Comparison of ENCODE assay signal across 1 cellular context in the genomic region with DNA sequence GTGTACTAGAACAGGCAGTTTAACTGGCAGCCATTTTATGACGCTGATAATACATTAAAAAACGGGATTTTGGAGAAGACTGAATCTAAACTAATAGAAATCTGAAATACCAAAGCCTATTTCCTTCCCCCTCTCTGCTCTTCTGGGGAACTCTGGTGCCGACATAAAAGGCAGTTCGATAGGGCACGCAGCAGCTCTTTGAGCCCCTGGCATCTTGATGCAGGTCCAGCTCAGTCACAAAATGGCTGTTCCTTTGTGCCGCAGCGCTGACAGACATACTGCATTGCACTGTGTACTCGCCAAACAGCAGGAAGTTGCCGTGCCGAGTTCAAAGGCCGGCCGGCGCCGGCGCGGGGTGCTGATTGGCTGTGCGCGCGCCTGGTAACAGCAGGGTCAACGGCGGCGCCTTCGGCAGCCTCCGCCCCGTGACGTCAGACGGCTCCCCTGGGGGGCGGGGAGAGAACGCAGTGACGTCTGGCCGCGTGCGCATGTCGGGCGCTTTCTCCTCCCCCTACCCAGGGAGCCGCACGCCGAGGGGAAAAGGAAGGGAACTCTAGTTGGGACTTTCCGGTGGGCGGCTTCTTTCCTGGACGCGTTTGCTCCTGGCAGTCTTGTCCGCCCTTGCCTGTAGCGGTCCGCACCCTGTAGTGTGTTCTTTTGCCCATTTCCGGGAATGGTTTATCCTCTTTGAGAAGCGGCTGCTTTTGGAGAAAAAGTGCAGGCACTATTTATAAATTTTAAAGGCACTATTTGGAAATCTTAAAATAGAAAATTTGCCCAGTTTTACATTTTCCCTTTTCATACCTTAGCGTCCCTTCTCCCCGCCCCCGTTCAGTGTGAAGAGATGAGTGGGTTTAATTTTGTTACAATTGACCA.
A peak's percentile ranks its signal among the peaks of the same experiment; 100 is the strongest.
TF ChIP-seq lines count a peak whose summit lies in the region.

No MANE protein-coding gene starts in this region.

TF ChIP-seq in HepG2, 621 proteins besides CTCF, POLR2A, EP300 and RAD21 (continued from another document and continues in another):
- peak; percentile 73 for TF ChIP-seq ZNF280D (CRISPR knock-in tag; IDR thresholded peaks at IDR 0.05)
- no peak for TF ChIP-seq ZFP62 (CRISPR knock-in tag; IDR thresholded peaks at IDR 0.05)
- TF ChIP-seq HDAC2 (CRISPR knock-in tag; IDR thresholded peaks at IDR 0.05): peak; percentile 73
- no peak for TF ChIP-seq GLMP (CRISPR knock-in tag; IDR thresholded peaks at IDR 0.05; ENCODE audit: borderline replicate concordance)
- peak; percentile 3; the same call in 1 of the 2 replicates for TF ChIP-seq KDM5A (IDR thresholded peaks at IDR 0.05; ENCODE audit: borderline replicate concordance, low read length)
- TF ChIP-seq, protein P1, sequence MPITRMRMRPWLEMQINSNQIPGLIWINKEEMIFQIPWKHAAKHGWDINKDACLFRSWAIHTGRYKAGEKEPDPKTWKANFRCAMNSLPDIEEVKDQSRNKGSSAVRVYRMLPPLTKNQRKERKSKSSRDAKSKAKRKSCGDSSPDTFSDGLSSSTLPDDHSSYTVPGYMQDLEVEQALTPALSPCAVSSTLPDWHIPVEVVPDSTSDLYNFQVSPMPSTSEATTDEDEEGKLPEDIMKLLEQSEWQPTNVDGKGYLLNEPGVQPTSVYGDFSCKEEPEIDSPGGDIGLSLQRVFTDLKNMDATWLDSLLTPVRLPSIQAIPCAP (CRISPR knock-in tag; IDR thresholded peaks at IDR 0.05; ENCODE audit: low read depth): no peak
- TF ChIP-seq NR1H2 (CRISPR knock-in tag; IDR thresholded peaks at IDR 0.05; ENCODE audit: borderline replicate concordance, low read depth): no peak
- peak; percentile 90 for TF ChIP-seq HNF4A (CRISPR knock-in tag; IDR thresholded peaks at IDR 0.05)
- peak; percentile 76; the same call in 1 of the 2 replicates for TF ChIP-seq ZNF335 (CRISPR knock-in tag; IDR thresholded peaks at IDR 0.05)
- 0 out of 2 replicates have a peak, but pooled peaks have one; percentile 26 for TF ChIP-seq ZNF276 (CRISPR knock-in tag; IDR thresholded peaks at IDR 0.05; ENCODE audit: low read depth)
- no peak for TF ChIP-seq ZNF354B (CRISPR knock-in tag; IDR thresholded peaks at IDR 0.05)
- TF ChIP-seq DNMT3B (CRISPR knock-in tag; conservative IDR thresholded peaks at IDR 0.05): no peak
- no peak for TF ChIP-seq ZNF496 (CRISPR knock-in tag; IDR thresholded peaks at IDR 0.05; ENCODE audit: insufficient replicate concordance)
- no peak for TF ChIP-seq SMARCC2 (IDR thresholded peaks at IDR 0.05)
- peak; percentile 51; the same call in 1 of the 2 replicates for TF ChIP-seq MTERF4 (CRISPR knock-in tag; IDR thresholded peaks at IDR 0.05)
- peak; percentile 9; the same call in 1 of the 2 replicates for TF ChIP-seq ZNF460 (CRISPR knock-in tag; IDR thresholded peaks at IDR 0.05; ENCODE audit: borderline replicate concordance)
- peak; percentile 29; the same call in 1 of the 2 replicates for TF ChIP-seq HCFC1 (IDR thresholded peaks at IDR 0.05; ENCODE audit: low read depth, low read length)
- peak; percentile 96 for TF ChIP-seq MEIS1 (CRISPR knock-in tag; IDR thresholded peaks at IDR 0.05; ENCODE audit: borderline replicate concordance)
- TF ChIP-seq THAP7 (CRISPR knock-in tag; IDR thresholded peaks at IDR 0.05): peak; percentile 21; the same call in 1 of the 2 replicates
- TF ChIP-seq REL (CRISPR knock-in tag; conservative IDR thresholded peaks at IDR 0.05): peak; percentile 41; the same call in 1 of the 2 replicates
- TF ChIP-seq TEAD3 (CRISPR knock-in tag; optimal IDR thresholded peaks at IDR 0.05; ENCODE audit: borderline replicate concordance): peak; percentile 91
- TF ChIP-seq RARA (CRISPR knock-in tag; IDR thresholded peaks at IDR 0.05): peak; percentile 81
- TF ChIP-seq ZNF446 (CRISPR knock-in tag; IDR thresholded peaks at IDR 0.05): peak; percentile 84; the same call in 1 of the 2 replicates
- TF ChIP-seq ASH2L (IDR thresholded peaks at IDR 0.05; ENCODE audit: insufficient read length, low read depth, low read length): peak; percentile 63
- TF ChIP-seq ZNF790 (CRISPR knock-in tag; IDR thresholded peaks at IDR 0.05; ENCODE audit: borderline replicate concordance): peak; percentile 93
- TF ChIP-seq RNF2 (conservative IDR thresholded peaks at IDR 0.05; ENCODE audit: low read depth): no peak
- TF ChIP-seq, protein P2, sequence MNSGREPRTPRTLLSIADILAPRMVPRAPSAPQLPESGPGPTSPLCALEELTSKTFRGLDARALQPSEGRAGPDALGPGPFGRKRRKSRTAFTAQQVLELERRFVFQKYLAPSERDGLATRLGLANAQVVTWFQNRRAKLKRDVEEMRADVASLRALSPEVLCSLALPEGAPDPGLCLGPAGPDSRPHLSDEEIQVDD (CRISPR knock-in tag; IDR thresholded peaks at IDR 0.05; ENCODE audit: borderline replicate concordance): no peak
- peak; percentile 66 for TF ChIP-seq ZNF670 (CRISPR knock-in tag; IDR thresholded peaks at IDR 0.05; ENCODE audit: borderline replicate concordance)
- peak; percentile 72 for TF ChIP-seq SOX5 (CRISPR knock-in tag; IDR thresholded peaks at IDR 0.05; ENCODE audit: borderline replicate concordance)
- TF ChIP-seq, protein P3, sequence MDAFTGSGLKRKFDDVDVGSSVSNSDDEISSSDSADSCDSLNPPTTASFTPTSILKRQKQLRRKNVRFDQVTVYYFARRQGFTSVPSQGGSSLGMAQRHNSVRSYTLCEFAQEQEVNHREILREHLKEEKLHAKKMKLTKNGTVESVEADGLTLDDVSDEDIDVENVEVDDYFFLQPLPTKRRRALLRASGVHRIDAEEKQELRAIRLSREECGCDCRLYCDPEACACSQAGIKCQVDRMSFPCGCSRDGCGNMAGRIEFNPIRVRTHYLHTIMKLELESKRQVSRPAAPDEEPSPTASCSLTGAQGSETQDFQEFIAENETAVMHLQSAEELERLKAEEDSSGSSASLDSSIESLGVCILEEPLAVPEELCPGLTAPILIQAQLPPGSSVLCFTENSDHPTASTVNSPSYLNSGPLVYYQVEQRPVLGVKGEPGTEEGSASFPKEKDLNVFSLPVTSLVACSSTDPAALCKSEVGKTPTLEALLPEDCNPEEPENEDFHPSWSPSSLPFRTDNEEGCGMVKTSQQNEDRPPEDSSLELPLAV (CRISPR knock-in tag; conservative IDR thresholded peaks at IDR 0.05; ENCODE audit: low read depth): no peak
- TF ChIP-seq MAX (IDR thresholded peaks at IDR 0.05): peak; percentile 86
- TF ChIP-seq, protein P4, sequence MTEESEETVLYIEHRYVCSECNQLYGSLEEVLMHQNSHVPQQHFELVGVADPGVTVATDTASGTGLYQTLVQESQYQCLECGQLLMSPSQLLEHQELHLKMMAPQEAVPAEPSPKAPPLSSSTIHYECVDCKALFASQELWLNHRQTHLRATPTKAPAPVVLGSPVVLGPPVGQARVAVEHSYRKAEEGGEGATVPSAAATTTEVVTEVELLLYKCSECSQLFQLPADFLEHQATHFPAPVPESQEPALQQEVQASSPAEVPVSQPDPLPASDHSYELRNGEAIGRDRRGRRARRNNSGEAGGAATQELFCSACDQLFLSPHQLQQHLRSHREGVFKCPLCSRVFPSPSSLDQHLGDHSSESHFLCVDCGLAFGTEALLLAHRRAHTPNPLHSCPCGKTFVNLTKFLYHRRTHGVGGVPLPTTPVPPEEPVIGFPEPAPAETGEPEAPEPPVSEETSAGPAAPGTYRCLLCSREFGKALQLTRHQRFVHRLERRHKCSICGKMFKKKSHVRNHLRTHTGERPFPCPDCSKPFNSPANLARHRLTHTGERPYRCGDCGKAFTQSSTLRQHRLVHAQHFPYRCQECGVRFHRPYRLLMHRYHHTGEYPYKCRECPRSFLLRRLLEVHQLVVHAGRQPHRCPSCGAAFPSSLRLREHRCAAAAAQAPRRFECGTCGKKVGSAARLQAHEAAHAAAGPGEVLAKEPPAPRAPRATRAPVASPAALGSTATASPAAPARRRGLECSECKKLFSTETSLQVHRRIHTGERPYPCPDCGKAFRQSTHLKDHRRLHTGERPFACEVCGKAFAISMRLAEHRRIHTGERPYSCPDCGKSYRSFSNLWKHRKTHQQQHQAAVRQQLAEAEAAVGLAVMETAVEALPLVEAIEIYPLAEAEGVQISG (CRISPR knock-in tag; IDR thresholded peaks at IDR 0.05): peak; percentile 86
- TF ChIP-seq ZNF746 (CRISPR knock-in tag; IDR thresholded peaks at IDR 0.05): no peak
- TF ChIP-seq NFE2L2 (IDR thresholded peaks at IDR 0.05; ENCODE audit: low read length): no peak
- TF ChIP-seq PRMT3 (CRISPR knock-in tag; IDR thresholded peaks at IDR 0.05; ENCODE audit: borderline replicate concordance, low read depth): peak; percentile 91; the same call in 1 of the 2 replicates
- peak; percentile 80; the same call in 1 of the 2 replicates for TF ChIP-seq ZNF331 (CRISPR knock-in tag; IDR thresholded peaks at IDR 0.05)
- peak; percentile 79; the same call in 1 of the 2 replicates for TF ChIP-seq ZNF615 (CRISPR knock-in tag; IDR thresholded peaks at IDR 0.05; ENCODE audit: borderline replicate concordance)
- TF ChIP-seq ZNF296 (CRISPR knock-in tag; conservative IDR thresholded peaks at IDR 0.05): no peak
- TF ChIP-seq MEF2D (CRISPR knock-in tag; IDR thresholded peaks at IDR 0.05): peak; percentile 89
- TF ChIP-seq SYNCRIP (IDR thresholded peaks at IDR 0.05; ENCODE audit: insufficient read depth, low read depth, low read length): no peak
- no peak for TF ChIP-seq ZMYM2 (CRISPR knock-in tag; IDR thresholded peaks at IDR 0.05)
- TF ChIP-seq ZKSCAN8 (CRISPR knock-in tag; IDR thresholded peaks at IDR 0.05; ENCODE audit: borderline replicate concordance): no peak; the same call in 1 of the 2 replicates
- peak; percentile 78; the same call in 1 of the 2 replicates for TF ChIP-seq ZNF557 (CRISPR knock-in tag; IDR thresholded peaks at IDR 0.05)
- no peak for TF ChIP-seq SP2 (CRISPR knock-in tag; IDR thresholded peaks at IDR 0.05)
- TF ChIP-seq ARID2 (CRISPR knock-in tag; IDR thresholded peaks at IDR 0.05; ENCODE audit: borderline replicate concordance): peak; percentile 51; the same call in 1 of the 2 replicates
- TF ChIP-seq POGZ (CRISPR knock-in tag; IDR thresholded peaks at IDR 0.05): peak; percentile 94
